ENCODE assay signal across 8 cellular contexts in genomic region chr17:7263071-7263800, GRCh38. TPM values are rescaled to one million over a fixed set of nuclear protein-coding genes. Genes with fewer than 3 reads are reported as not detected.
A peak's percentile ranks its signal among the peaks of the same experiment; 100 is the strongest.
DNase-seq lines count a peak whose midpoint lies in the region; ATAC-seq and TF ChIP-seq lines count a peak whose summit lies in the region.

No MANE protein-coding gene starts in this region.

- DNase-seq in GM20000 (ENCODE audit: low spot score): peak; percentile 40
- DNase-seq in NCI-H69 (lab: John Stamatoyannopoulos, UW): peak; percentile 78
- DNase-seq in endothelial cell (ENCODE audit: low spot score): peak; percentile 55
- DNase-seq in neural progenitor cell (ENCODE audit: low spot score): peak; percentile 55
- no peak for DNase-seq in NCI-H1436 (lab: John Stamatoyannopoulos, UW)
- DNase-seq in EL: no peak

- H3K36me3 ChIP-seq in neural progenitor cell: no peaks in the 10 kb centered on the region

- H3K27ac Mint-ChIP-seq in endothelial cell (ENCODE audit: unreplicated experiment): peak overlapping the region; percentile 80
- H3K27ac Mint-ChIP-seq in neural progenitor cell: no peak overlapping the region

- peaks cover 49% of the 10 kb centered on the region for H3K27me3 ChIP-seq in neural progenitor cell

- no peaks in the 10 kb centered on the region for H3K9me3 ChIP-seq in neural progenitor cell (ENCODE audit: low read depth)

- H3K4me1 Mint-ChIP-seq in endothelial cell (ENCODE audit: unreplicated experiment) (peaks cover 20% of the 10 kb centered on the region), neural progenitor cell (peaks cover 8% of the 10 kb centered on the region)

- peaks cover 6% of the 10 kb centered on the region for H3K36me3 Mint-ChIP-seq in endothelial cell (ENCODE audit: low read depth, unreplicated experiment)
- H3K36me3 Mint-ChIP-seq in neural progenitor cell: peaks cover 12% of the 10 kb centered on the region

- peak overlapping the region; percentile 40 for H3K4me3 ChIP-seq in neural progenitor cell

- H3F3A ChIP-seq in neural progenitor cell (ENCODE audit: low read depth): peaks cover 32% of the 10 kb centered on the region

- H2AFZ ChIP-seq in neural progenitor cell (replicated peaks): peak overlapping the region; percentile 86

- peak overlapping the region; percentile 79 for H3K4me2 ChIP-seq in neural progenitor cell

- H3K9ac ChIP-seq in neural progenitor cell: no peak overlapping the region

- peak overlapping the region; percentile 96 for H3K4me3 Mint-ChIP-seq in endothelial cell (ENCODE audit: unreplicated experiment)
- H3K4me3 Mint-ChIP-seq in neural progenitor cell: peak overlapping the region; percentile 28

- H3K27me3 Mint-ChIP-seq in endothelial cell (ENCODE audit: unreplicated experiment) (peaks cover 9% of the 10 kb centered on the region), neural progenitor cell (ENCODE audit: insufficient read depth, low read depth) (peaks cover 51% of the 10 kb centered on the region)

- H3K27ac ChIP-seq in neural progenitor cell: no peak overlapping the region

- ATAC-seq in GM18909 (IDR thresholded peaks at IDR 0.05; ENCODE audit: poor library complexity, unreplicated experiment) (no peak), HG03280 (IDR thresholded peaks at IDR 0.05; ENCODE audit: unreplicated experiment) (no peak)

- TF ChIP-seq CTCF in GM20000 (IDR thresholded peaks at IDR 0.05; ENCODE audit: extremely low read depth, missing control alignments) (no peak), endothelial cell (IDR thresholded peaks at IDR 0.05; ENCODE audit: unreplicated experiment) (no peak), neural progenitor cell (IDR thresholded peaks at IDR 0.05) (no peak)

- H3K4me1 ChIP-seq in neural progenitor cell: peaks cover 14% of the 10 kb centered on the region

- H4K20me1 ChIP-seq in neural progenitor cell (ENCODE audit: low read depth): peaks cover 11% of the 10 kb centered on the region

- H3K9me3 Mint-ChIP-seq in endothelial cell (ENCODE audit: unreplicated experiment): no peaks in the 10 kb centered on the region
- H3K9me3 Mint-ChIP-seq in neural progenitor cell: no peaks in the 10 kb centered on the region

- no peaks in the 10 kb centered on the region for H3K79me2 ChIP-seq in neural progenitor cell (ENCODE audit: low read depth)

RNA-seq across cellular contexts. Expression of gene CLDN7, which starts 1.0 kb away (rescaled TPM):
- 65.7 TPM for total RNA-seq in endothelial cell (ENCODE audit: unreplicated experiment)
- 0.32 and 1.3 TPM in 2 replicates for total RNA-seq in neural progenitor cell (ENCODE audit: low replicate concordance)

RNA-seq across cellular contexts. Expression of gene ELP5, which starts 11.2 kb away (rescaled TPM):
- total RNA-seq in endothelial cell (ENCODE audit: unreplicated experiment) (36.9 TPM), neural progenitor cell (ENCODE audit: low replicate concordance) (17.5 and 42.2 TPM in 2 replicates)

RNA-seq across cellular contexts. Expression of gene CTDNEP1, which starts 11.7 kb away (rescaled TPM):
- 148 TPM for total RNA-seq in endothelial cell (ENCODE audit: unreplicated experiment)
- 46.5 and 55.3 TPM in 2 replicates for total RNA-seq in neural progenitor cell (ENCODE audit: low replicate concordance)

RNA-seq across cellular contexts. Expression of gene SLC2A4, which starts 18.3 kb away (rescaled TPM):
- total RNA-seq in endothelial cell (ENCODE audit: unreplicated experiment) (2.2 TPM), neural progenitor cell (ENCODE audit: low replicate concordance) (1.7 and 7.3 TPM in 2 replicates)

RNA-seq across cellular contexts. Expression of gene GABARAP, which starts 21.0 kb away (rescaled TPM):
- 418 TPM for total RNA-seq in endothelial cell (ENCODE audit: unreplicated experiment)
- 225 and 276 TPM in 2 replicates for total RNA-seq in neural progenitor cell (ENCODE audit: low replicate concordance)

Comparison
In these comparisons a context has a peak if more than half of its experiments do, and no peak if none do; other contexts are left out.
1. DNase-seq: peak in GM20000 (single experiment), NCI-H69 (single experiment), endothelial cell (single experiment) and neural progenitor cell (single experiment); none in NCI-H1436 (single experiment) and EL (single experiment).
2. RNA of gene CLDN7, which starts 1.0 kb away (total RNA-seq): 65.7 TPM in endothelial cell (single experiment); 0.32 to 1.3 TPM in neural progenitor cell; every median in the first group is over 10 times any median in the second.